Comparison of ENCODE assay signal across 14 cellular contexts in genomic region chr6:148868314-148868713, GRCh38.
DNase-seq lines count a peak whose midpoint lies in the region; ATAC-seq and TF ChIP-seq lines count a peak whose summit lies in the region.
"Had no signal": no experiment of that assay in that cellular context is flagged by ENCODE, and none has a peak within 500 bp of the region (broad histone marks: within the 10 kb centered on the region; RNA-seq: fewer than 3 reads in every experiment).

No MANE protein-coding gene starts in this region.

- ATAC-seq in stimulated activated memory B cell treated with anti-CD40 and anti-IgM and Interleukin-4, amounts not matched to agents 10 μg/mL and 1 μg/mL and 100 μg/mL, for 72 hours, result peak; percentile 31
- ATAC-seq in GM21737 (IDR thresholded peaks at IDR 0.05; ENCODE audit: unreplicated experiment), result no peak
- ATAC-seq in lower lobe of right lung, result no peak
- no peak for ATAC-seq in GM18520 (IDR thresholded peaks at IDR 0.05; ENCODE audit: unreplicated experiment)
- ATAC-seq: naive thymus-derived CD8-positive, alpha-beta T cell had no signal

- H3K27me3 Mint-ChIP-seq in activated naive CD4-positive, alpha-beta T cell treated with anti-CD3 and anti-CD28 coated beads for 36 hours (ENCODE audit: low read depth), result peaks cover 2% of the 10 kb centered on the region
- no peaks in the 10 kb centered on the region for H3K27me3 Mint-ChIP-seq in stimulated activated memory B cell treated with anti-CD40 and anti-IgM and Interleukin-4, amounts not matched to agents 10 μg/mL and 1 μg/mL and 100 μg/mL, for 72 hours

- peaks cover 5 to 48% (median 22%) of the 10 kb centered on the region in 3 donors for H3K4me1 ChIP-seq in esophagus squamous epithelium
- no peaks in the 10 kb centered on the region for H3K4me1 ChIP-seq in lower lobe of right lung

- no peak for DNase-seq in activated naive CD4-positive, alpha-beta T cell treated with anti-CD3 and anti-CD28 coated beads for 36 hours
- DNase-seq in activated naive CD4-positive, alpha-beta T cell treated with Interleukin-2 at 50 U/mL for 16 hours, result no peak
- DNase-seq in RPMI7951 (ENCODE audit: low read depth), result peak; percentile 77
- DNase-seq in esophagus squamous epithelium (lab: John Stamatoyannopoulos, UW), result no peak
- no peak for DNase-seq in lower lobe of right lung
- DNase-seq: left cardiac atrium; naive thymus-derived CD8-positive, alpha-beta T cell; NCI-H1105; NCI-H510A; SHP77 treated with DMSO at 0.1 percent for 48 hours; stimulated activated CD4-positive, alpha-beta T cell treated with anti-CD3 and anti-CD28 coated beads, Interleukin-12 subunit alpha, Interleukin-12 subunit beta, amount 100 ng/mL, for 4 hours had no signal

- H3K9me3 Mint-ChIP-seq in activated naive CD4-positive, alpha-beta T cell treated with anti-CD3 and anti-CD28 coated beads for 36 hours, result no peaks in the 10 kb centered on the region
- no peaks in the 10 kb centered on the region for H3K9me3 Mint-ChIP-seq in stimulated activated memory B cell treated with anti-CD40 and anti-IgM and Interleukin-4, amounts not matched to agents 10 μg/mL and 1 μg/mL and 100 μg/mL, for 72 hours

- WGBS in esophagus squamous epithelium, 2 donors, result 27 to 39% methylated on average over 5 of the region's 5 CpGs

- TF ChIP-seq POLR2A in esophagus squamous epithelium (IDR thresholded peaks at IDR 0.05), result no peak

- no peak overlapping the region for H3K4me3 ChIP-seq in esophagus squamous epithelium
- no peak overlapping the region for H3K4me3 ChIP-seq in lower lobe of right lung

- H3K4me3 Mint-ChIP-seq in activated naive CD4-positive, alpha-beta T cell treated with anti-CD3 and anti-CD28 coated beads for 36 hours, result no peak overlapping the region
- peak overlapping the region; percentile 32 for H3K4me3 Mint-ChIP-seq in stimulated activated memory B cell treated with anti-CD40 and anti-IgM and Interleukin-4, amounts not matched to agents 10 μg/mL and 1 μg/mL and 100 μg/mL, for 72 hours
- H3K4me3 Mint-ChIP-seq: naive thymus-derived CD8-positive, alpha-beta T cell had no signal

- H3K27ac ChIP-seq in esophagus squamous epithelium (peak overlapping the region in 3 of 4 donors; percentile 5 to 60 (median 58)), lower lobe of right lung (no peak overlapping the region)

- intact Hi-C loops in activated naive CD4-positive, alpha-beta T cell treated with anti-CD3 and anti-CD28 coated beads for 36 hours (cut with micrococcal nuclease), result loop anchor here (1.0 kb wide), 1 partner anchor 38 kb away; no protein-coding TSS in a partner anchor
- intact Hi-C loops in esophagus squamous epithelium (cut with DNase I) (no loop called here), lower lobe of right lung (cut with DNase I) (no loop called here)

- H3K27me3 ChIP-seq in esophagus squamous epithelium (no peaks in the 10 kb centered on the region), lower lobe of right lung (ENCODE audit: low read depth) (no peaks in the 10 kb centered on the region)

- H3K27ac Mint-ChIP-seq in activated naive CD4-positive, alpha-beta T cell treated with anti-CD3 and anti-CD28 coated beads for 36 hours, result peak overlapping the region; percentile 33
- peak overlapping the region; percentile 86 for H3K27ac Mint-ChIP-seq in stimulated activated memory B cell treated with anti-CD40 and anti-IgM and Interleukin-4, amounts not matched to agents 10 μg/mL and 1 μg/mL and 100 μg/mL, for 72 hours
- H3K27ac Mint-ChIP-seq: naive thymus-derived CD8-positive, alpha-beta T cell had no signal

- CTCF ChIA-PET in activated naive CD4-positive, alpha-beta T cell treated with anti-CD3 and anti-CD28 coated beads for 36 hours (lab: Charles Lee), result no interaction called here

- peaks cover 10% of the 10 kb centered on the region for H3K4me1 Mint-ChIP-seq in activated naive CD4-positive, alpha-beta T cell treated with anti-CD3 and anti-CD28 coated beads for 36 hours (ENCODE audit: low read depth)
- H3K4me1 Mint-ChIP-seq in stimulated activated memory B cell treated with anti-CD40 and anti-IgM and Interleukin-4, amounts not matched to agents 10 μg/mL and 1 μg/mL and 100 μg/mL, for 72 hours, result peaks cover 80% of the 10 kb centered on the region

- H3K36me3 Mint-ChIP-seq in activated naive CD4-positive, alpha-beta T cell treated with anti-CD3 and anti-CD28 coated beads for 36 hours (ENCODE audit: low read depth), result no peaks in the 10 kb centered on the region
- H3K36me3 Mint-ChIP-seq in stimulated activated memory B cell treated with anti-CD40 and anti-IgM and Interleukin-4, amounts not matched to agents 10 μg/mL and 1 μg/mL and 100 μg/mL, for 72 hours, result peaks cover 6% of the 10 kb centered on the region

- H3K36me3 ChIP-seq in esophagus squamous epithelium, result no peaks in the 10 kb centered on the region
- H3K36me3 ChIP-seq in lower lobe of right lung, result no peaks in the 10 kb centered on the region

- TF ChIP-seq CTCF in esophagus squamous epithelium (IDR thresholded peaks at IDR 0.05) (no peak), lower lobe of right lung (IDR thresholded peaks at IDR 0.05) (no peak)

- H3K9me3 ChIP-seq in esophagus squamous epithelium (no peaks in the 10 kb centered on the region), lower lobe of right lung (no peaks in the 10 kb centered on the region)
